In the genomic region with DNA sequence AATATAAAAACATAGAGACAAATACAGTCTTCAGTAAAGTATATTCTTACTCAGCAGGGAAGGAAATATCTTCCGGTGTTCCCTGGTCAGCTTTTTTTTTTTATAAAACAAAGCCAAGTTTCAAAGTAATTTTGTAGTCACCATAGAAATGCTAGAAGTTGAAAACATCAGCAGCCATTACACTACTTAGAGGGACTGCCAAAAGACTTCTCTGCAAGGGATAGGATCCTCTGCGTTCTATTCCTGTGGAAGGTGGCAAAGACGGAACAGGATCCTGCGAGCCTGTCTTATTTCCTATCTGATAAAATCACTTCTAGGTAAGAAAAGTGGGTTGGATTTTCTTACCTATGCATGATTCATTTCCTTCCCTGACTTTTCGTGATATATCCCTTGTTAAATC, we compare ENCODE assay signal across 20 cellular contexts. TPM values are rescaled to one million over a fixed set of nuclear protein-coding genes. Genes with fewer than 3 reads are reported as not detected.
DNase-seq lines count a peak whose midpoint lies in the region; ATAC-seq, FAIRE-seq and TF ChIP-seq lines count a peak whose summit lies in the region.
"Had no signal": no experiment of that assay in that cellular context is flagged by ENCODE, and none has a peak within 500 bp of the region (broad histone marks: within the 10 kb centered on the region; RNA-seq: fewer than 3 reads in every experiment).

No MANE protein-coding gene starts in this region.

- CTCF ChIA-PET in activated CD4-positive, alpha-beta T cell treated with anti-CD3 and anti-CD28 coated beads for 36 hours (lab: Charles Lee) = interaction anchor here (0.6 kb wide), 1 partner anchor 826 kb away, joined by 3 read pairs; no protein-coding TSS in a partner anchor

- FAIRE-seq in bronchial epithelial cell (lab: Jason Lieb, UNC) (no peak), small intestine (lab: Jason Lieb, UNC) (no peak)
- FAIRE-seq: A204.1, GM12878, H1, HepG2 had no signal

- intact Hi-C loops in lower lobe of right lung (cut with DNase I) = no loop called here
- intact Hi-C loops in activated CD4-positive, alpha-beta T cell treated with anti-CD3 and anti-CD28 coated beads for 36 hours (cut with DNase I, micrococcal nuclease) = no loop called here

- POLR2A ChIA-PET in activated CD4-positive, alpha-beta T cell treated with anti-CD3 and anti-CD28 coated beads for 36 hours (lab: Charles Lee) = no interaction called here

- H3K36me3 ChIP-seq in RWPE2 (ENCODE audit: low read depth) (peaks cover 16% of the 10 kb centered on the region), bronchial epithelial cell (ENCODE audit: control insufficient read depth, insufficient read depth, low read length) (no peaks in the 10 kb centered on the region), small intestine (ENCODE audit: control insufficient read depth in 2 of 2, insufficient read depth in 2 of 2, low read length in 2 of 2) (no peaks in the 10 kb centered on the region), lower lobe of right lung (peaks cover 6% of the 10 kb centered on the region)
- H3K36me3 ChIP-seq: BE2C had no signal

- H3K9me3 ChIP-seq in RWPE2 (ENCODE audit: severe bottlenecking) (no peaks in the 10 kb centered on the region), small intestine (ENCODE audit: control insufficient read depth, low read depth) (no peaks in the 10 kb centered on the region), lower lobe of right lung (no peaks in the 10 kb centered on the region)
- H3K9me3 ChIP-seq: BE2C had no signal

- H3K27me3 ChIP-seq in RWPE2 (ENCODE audit: insufficient read depth, poor library complexity, severe bottlenecking) (no peaks in the 10 kb centered on the region), bronchial epithelial cell (ENCODE audit: control insufficient read depth, insufficient read depth, low read length) (no peaks in the 10 kb centered on the region), small intestine (ENCODE audit: control insufficient read depth in 2 of 2, insufficient read depth in 2 of 2, low read length in 2 of 2) (no peaks in the 10 kb centered on the region), lower lobe of right lung (ENCODE audit: low read depth) (no peaks in the 10 kb centered on the region)
- H3K27me3 ChIP-seq: BE2C had no signal

- ATAC-seq in RWPE2 (ENCODE audit: low read depth) (no peak), lower lobe of right lung (no peak)
- no peak for ATAC-seq in activated CD4-positive, alpha-beta T cell treated with anti-CD3 and anti-CD28 coated beads for 36 hours
- ATAC-seq: GM12878, HepG2 had no signal

- H3K36me3 Mint-ChIP-seq in activated CD4-positive, alpha-beta T cell treated with anti-CD3 and anti-CD28 coated beads for 36 hours (ENCODE audit: low read depth) = no peaks in the 10 kb centered on the region
- H3K36me3 Mint-ChIP-seq: CD4-positive, CD25-positive, alpha-beta regulatory T cell; CD8-positive, alpha-beta memory T cell had no signal

- H3K27ac ChIP-seq in RWPE2 (ENCODE audit: poor library complexity, severe bottlenecking) (peak overlapping the region; percentile 22), small intestine (ENCODE audit: low read depth in 1 of 2, low read length in 1 of 2) (no peak overlapping the region), lower lobe of right lung (no peak overlapping the region)

- no peaks in the 10 kb centered on the region for H3K27me3 Mint-ChIP-seq in activated CD4-positive, alpha-beta T cell treated with anti-CD3 and anti-CD28 coated beads for 36 hours

- no peak overlapping the region for H3K4me3 ChIP-seq in RWPE2 (ENCODE audit: severe bottlenecking)
- no peak overlapping the region for H3K4me3 ChIP-seq in bronchial epithelial cell (ENCODE audit: low read depth, low read length)
- no peak overlapping the region for H3K4me3 ChIP-seq in small intestine (ENCODE audit: low read depth in 1 of 2, low read length in 2 of 2)
- no peak overlapping the region for H3K4me3 ChIP-seq in lower lobe of right lung
- H3K4me3 ChIP-seq: GM12878 had no signal

- no peak overlapping the region for H3K27ac Mint-ChIP-seq in activated CD4-positive, alpha-beta T cell treated with anti-CD3 and anti-CD28 coated beads for 36 hours
- H3K27ac Mint-ChIP-seq: CD4-positive, CD25-positive, alpha-beta regulatory T cell; CD8-positive, alpha-beta memory T cell; H9 had no signal

- H3K9me3 Mint-ChIP-seq in activated CD4-positive, alpha-beta T cell treated with anti-CD3 and anti-CD28 coated beads for 36 hours (ENCODE audit: low read depth) = no peaks in the 10 kb centered on the region
- H3K9me3 Mint-ChIP-seq: CD4-positive, CD25-positive, alpha-beta regulatory T cell; H9 had no signal

- H3K4me1 ChIP-seq in RWPE2 (ENCODE audit: insufficient read depth, poor library complexity, severe bottlenecking) (peaks cover 13% of the 10 kb centered on the region), small intestine (ENCODE audit: control insufficient read depth in 2 of 2, insufficient read depth in 1 of 2, low read depth in 1 of 2, low read length in 1 of 2) (no peaks in the 10 kb centered on the region), lower lobe of right lung (no peaks in the 10 kb centered on the region)
- H3K4me1 ChIP-seq: BE2C had no signal

- 77 to 89% (median 84%) methylated on average over 5 of the region's 5 CpGs for WGBS in small intestine, 3 donors

- DNase-seq in RWPE2 (ENCODE audit: low spot score) = no peak
- peak; percentile 13 for DNase-seq in bronchial epithelial cell (ENCODE audit: low read depth)
- peak; percentile 30 to 56 for DNase-seq in lung microvascular endothelial cell (ENCODE audit: low read depth in 2 of 2)
- DNase-seq in small intestine = no peak
- DNase-seq in lower lobe of right lung = no peak
- no peak for DNase-seq in activated CD4-positive, alpha-beta T cell treated with anti-CD3 and anti-CD28 coated beads for 36 hours
- DNase-seq: BE2C; C1 segment of cervical spinal cord; CD4-positive, CD25-positive, alpha-beta regulatory T cell; CD8-positive, alpha-beta memory T cell; COR-L47; DMS 273 treated with DMSO at 0.1 percent for 48 hours; DMS53; DND-41; H9 had no signal

- no peak overlapping the region for H3K4me3 Mint-ChIP-seq in activated CD4-positive, alpha-beta T cell treated with anti-CD3 and anti-CD28 coated beads for 36 hours
- H3K4me3 Mint-ChIP-seq: CD4-positive, CD25-positive, alpha-beta regulatory T cell; CD8-positive, alpha-beta memory T cell; H9 had no signal

- no peaks in the 10 kb centered on the region for H3K4me1 Mint-ChIP-seq in activated CD4-positive, alpha-beta T cell treated with anti-CD3 and anti-CD28 coated beads for 36 hours
- H3K4me1 Mint-ChIP-seq: CD4-positive, CD25-positive, alpha-beta regulatory T cell; CD8-positive, alpha-beta memory T cell; H9 had no signal

- no peak for TF ChIP-seq CTCF in RWPE2 (IDR thresholded peaks at IDR 0.05; ENCODE audit: poor library complexity, severe bottlenecking)
- no peak for TF ChIP-seq CTCF in bronchial epithelial cell (IDR thresholded peaks at IDR 0.05; ENCODE audit: insufficient read depth, low read length, severe bottlenecking)
- TF ChIP-seq CTCF in lower lobe of right lung (IDR thresholded peaks at IDR 0.05) = no peak

RNA-seq across cellular contexts. Expression of gene CLDN22, which starts 19.4 kb away (rescaled TPM):
- not detected in 2 replicates for total RNA-seq in bronchial epithelial cell
- total RNA-seq in lung microvascular endothelial cell = not detected in 2 replicates
- polyA plus RNA-seq in small intestine = under 1 TPM in 1 of 3 donors, not detected in 2; 0.03 TPM
- not detected for total RNA-seq in lower lobe of right lung
- total RNA-seq in activated CD4-positive, alpha-beta T cell treated with anti-CD3 and anti-CD28 coated beads for 36 hours = not detected
- total RNA-seq: CD4-positive, CD25-positive, alpha-beta regulatory T cell; CD8-positive, alpha-beta memory T cell; G401; GM12878; H1; H9; HepG2 had no signal
- polyA plus RNA-seq: CD4-positive, CD25-positive, alpha-beta regulatory T cell; CD8-positive, alpha-beta memory T cell; GM12878; H1 had no signal

RNA-seq across cellular contexts. Expression of gene CLDN24, which starts 21.6 kb away (rescaled TPM):
- total RNA-seq in bronchial epithelial cell (not detected in 2 replicates), lung microvascular endothelial cell (not detected in 2 replicates), lower lobe of right lung (not detected)
- polyA plus RNA-seq in small intestine = not detected
- total RNA-seq in activated CD4-positive, alpha-beta T cell treated with anti-CD3 and anti-CD28 coated beads for 36 hours = not detected
- total RNA-seq: CD4-positive, CD25-positive, alpha-beta regulatory T cell; CD8-positive, alpha-beta memory T cell; G401; GM12878; H1; H9; HepG2 had no signal
- polyA plus RNA-seq: CD4-positive, CD25-positive, alpha-beta regulatory T cell; CD8-positive, alpha-beta memory T cell; GM12878; H1; HepG2 had no signal

Comparison
In these comparisons a context has a peak if more than half of its experiments do, and no peak if none do; other contexts are left out.
1. DNase-seq: peak in bronchial epithelial cell (single experiment) and lung microvascular endothelial cell (2 of 2); none in RWPE2 (single experiment), small intestine (single experiment), lower lobe of right lung (single experiment) and activated CD4-positive, alpha-beta T cell treated with anti-CD3 and anti-CD28 coated beads for 36 hours (single experiment).